In the genomic region with DNA sequence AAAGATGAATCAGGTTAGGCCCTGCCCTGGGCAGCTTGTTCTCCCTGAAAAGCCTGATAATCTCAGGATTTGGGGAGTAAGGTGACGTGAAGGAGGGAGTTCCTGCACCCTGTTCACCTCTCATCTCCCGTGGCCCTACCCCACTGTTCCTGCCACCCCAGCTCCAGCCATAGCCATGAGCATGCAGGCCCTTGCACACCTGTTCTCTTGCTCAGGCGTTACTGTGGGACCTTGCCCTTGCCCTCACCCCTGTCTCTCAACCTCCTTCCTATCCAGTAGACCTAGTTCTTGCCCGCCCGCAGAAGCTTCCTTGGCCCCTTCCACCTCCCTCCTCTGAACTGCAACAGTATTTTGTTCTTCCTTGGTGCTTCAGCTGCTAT, we compare ENCODE assay signal across 17 cellular contexts. TPM values are rescaled to one million over a fixed set of nuclear protein-coding genes. Genes with fewer than 3 reads are reported as not detected.
DNase-seq lines count a peak whose midpoint lies in the region; ATAC-seq, FAIRE-seq and TF ChIP-seq lines count a peak whose summit lies in the region.
"Had no signal": no experiment of that assay in that cellular context is flagged by ENCODE, and none has a peak within 500 bp of the region (broad histone marks: within the 10 kb centered on the region; RNA-seq: fewer than 3 reads in every experiment).

No MANE protein-coding gene starts in this region.

- peaks cover 17% of the 10 kb centered on the region; the same call in 1 of the 2 replicates for H4K20me1 ChIP-seq in HepG2 (ENCODE audit: insufficient read depth, low read length)

- no TSS peak for BruUV-seq in HepG2 (replicated peaks; lab: Mats Ljungman, UMichigan)

- no peaks in the 10 kb centered on the region for H3K27me3 ChIP-seq in CD4-positive, CD25-positive, alpha-beta regulatory T cell (ENCODE audit: control insufficient read depth, insufficient read depth, low read length)
- H3K27me3 ChIP-seq in HepG2 (ENCODE audit: control insufficient read depth in 1 of 2, insufficient read depth in 2 of 2, low read length in 2 of 2) (no peaks in the 10 kb centered on the region; a peak in 1 of 5 replicates), spleen (replicated peaks in 1 of 7) (peaks cover 0 to 2% (median 0%) of the 10 kb centered on the region in 7 donors), psoas muscle (ENCODE audit: insufficient read depth in 3 of 3, low read length in 2 of 3) (no peaks in the 10 kb centered on the region)
- H3K27me3 ChIP-seq: brain microvascular endothelial cell, Peyer's patch, suprapubic skin had no signal

- POLR2A ChIA-PET in HepG2 (lab: Yijun Ruan, JAX): interaction anchor here (0.9 to 2.0 kb wide), 3 partner anchors 28 to 64 kb away, joined by 3 to 5 read pairs (median 5); no protein-coding TSS in a partner anchor

- no peaks in the 10 kb centered on the region for H3K36me3 Mint-ChIP-seq in CD4-positive, CD25-positive, alpha-beta regulatory T cell
- H3K36me3 Mint-ChIP-seq in activated T-helper 17 cell treated with anti-CD3 and anti-CD28 coated beads, Interleukin-2, amount 50 U/mL, for 72 hours (ENCODE audit: low read depth): peaks cover 12% of the 10 kb centered on the region
- H3K36me3 Mint-ChIP-seq in activated T-helper 2 cell treated with anti-CD3 and anti-CD28 coated beads, Interferon-gamma antibody, Interleukin-2, Interleukin-4, amounts not matched to agents 10 μg/mL and 5 μg/mL and 100 μg/mL, durations not matched to agents 14 hours and 24 hours and 36 hours (ENCODE audit: low read depth): no peaks in the 10 kb centered on the region

- peak overlapping the region in 3 of 4 donors; percentile 18 to 70 (median 48) for H3K4me3 Mint-ChIP-seq in CD4-positive, CD25-positive, alpha-beta regulatory T cell
- H3K4me3 Mint-ChIP-seq in activated T-helper 17 cell treated with anti-CD3 and anti-CD28 coated beads, Interleukin-2, amount 50 U/mL, for 72 hours: peak overlapping the region; percentile 3
- H3K4me3 Mint-ChIP-seq in activated T-helper 2 cell treated with anti-CD3 and anti-CD28 coated beads, Interferon-gamma antibody, Interleukin-2, Interleukin-4, amounts not matched to agents 10 μg/mL and 5 μg/mL and 100 μg/mL, durations not matched to agents 14 hours and 24 hours and 36 hours (ENCODE audit: low read depth): no peak overlapping the region
- H3K4me3 Mint-ChIP-seq: activated B cell treated with CpG ODN at 0.5 μM for 24 hours had no signal

- H2AFZ ChIP-seq in HepG2 (ENCODE audit: low read length): no peak overlapping the region

- H3K27ac Mint-ChIP-seq in CD4-positive, CD25-positive, alpha-beta regulatory T cell: peak overlapping the region in 2 of 3 donors; percentile 47 to 96
- peak overlapping the region; percentile 11 for H3K27ac Mint-ChIP-seq in activated T-helper 17 cell treated with anti-CD3 and anti-CD28 coated beads, Interleukin-2, amount 50 U/mL, for 72 hours
- H3K27ac Mint-ChIP-seq in activated T-helper 2 cell treated with anti-CD3 and anti-CD28 coated beads, Interferon-gamma antibody, Interleukin-2, Interleukin-4, amounts not matched to agents 10 μg/mL and 5 μg/mL and 100 μg/mL, durations not matched to agents 14 hours and 24 hours and 36 hours: no peak overlapping the region
- H3K27ac Mint-ChIP-seq: activated B cell treated with CpG ODN at 0.5 μM for 24 hours had no signal

- H3K4me2 ChIP-seq in HepG2 (ENCODE audit: low read depth, low read length): no peak overlapping the region

- in situ Hi-C loops in HepG2 (cut with HindIII; ENCODE audit: extremely low pct_ligation_motif_present, low pct_unique_long_range_greater_than_20kb): loop anchor here (10.0 kb wide), 1 partner anchor 53 kb away; no protein-coding TSS in a partner anchor

- TF ChIP-seq EP300 in HepG2 (IDR thresholded peaks at IDR 0.05; ENCODE audit: low read depth in 2 of 2, low read length in 2 of 2): no peak
- TF ChIP-seq EP300 in HepG2 (CRISPR knock-in tag; IDR thresholded peaks at IDR 0.05; ENCODE audit: borderline replicate concordance): no peak

- H3K27ac ChIP-seq in CD4-positive, CD25-positive, alpha-beta regulatory T cell (ENCODE audit: insufficient read depth, low read length, poor library complexity, severe bottlenecking): no peak overlapping the region
- no peak overlapping the region for H3K27ac ChIP-seq in HepG2 (ENCODE audit: extremely low read length, insufficient read depth, low read length)
- H3K27ac ChIP-seq in spleen: peak overlapping the region in 5 of 8 donors; percentile 47 to 70 (median 64)
- H3K27ac ChIP-seq in psoas muscle: no peak overlapping the region
- H3K27ac ChIP-seq: brain microvascular endothelial cell had no signal

- no peak overlapping the region for H3K9ac ChIP-seq in HepG2 (ENCODE audit: insufficient read depth, low read depth, low read length)

- no peak for TF ChIP-seq CTCF in HepG2 (CRISPR knock-in tag; IDR thresholded peaks at IDR 0.05)
- TF ChIP-seq CTCF in spleen (IDR thresholded peaks at IDR 0.05 in 8 of 11, conservative IDR thresholded peaks at IDR 0.05 in 3 of 11): no peak
- no peak for TF ChIP-seq CTCF in psoas muscle (IDR thresholded peaks at IDR 0.05)

- no peak overlapping the region for H3K4me3 ChIP-seq in CD4-positive, CD25-positive, alpha-beta regulatory T cell (ENCODE audit: low read depth, low read length)
- no peak overlapping the region for H3K4me3 ChIP-seq in HepG2 (replicated peaks in 1 of 3; ENCODE audit: insufficient read depth in 1 of 3, low read depth in 2 of 3, low read length in 3 of 3)
- no peak overlapping the region for H3K4me3 ChIP-seq in spleen
- no peak overlapping the region for H3K4me3 ChIP-seq in psoas muscle

- H3K79me2 ChIP-seq in HepG2 (ENCODE audit: insufficient read depth, low read length): peaks cover 24% of the 10 kb centered on the region

- TF ChIP-seq RAD21 in HepG2 (CRISPR knock-in tag; IDR thresholded peaks at IDR 0.05): no peak

- CTCF ChIA-PET in HepG2 (lab: Yijun Ruan, JAX; ENCODE audit: low intra/inter-chr PET ratio, low total read pairs): interaction anchor here (2.1 kb wide), 1 partner anchor 65 kb away, joined by 26 read pairs; no protein-coding TSS in a partner anchor

- H3K9me3 Mint-ChIP-seq in CD4-positive, CD25-positive, alpha-beta regulatory T cell: peaks cover 0 to 2% (median 0%) of the 10 kb centered on the region in 7 donors
- no peaks in the 10 kb centered on the region for H3K9me3 Mint-ChIP-seq in activated T-helper 17 cell treated with anti-CD3 and anti-CD28 coated beads, Interleukin-2, amount 50 U/mL, for 72 hours
- H3K9me3 Mint-ChIP-seq in activated T-helper 2 cell treated with anti-CD3 and anti-CD28 coated beads, Interferon-gamma antibody, Interleukin-2, Interleukin-4, amounts not matched to agents 10 μg/mL and 5 μg/mL and 100 μg/mL, durations not matched to agents 14 hours and 24 hours and 36 hours: no peaks in the 10 kb centered on the region
- H3K9me3 Mint-ChIP-seq: activated B cell treated with CpG ODN at 0.5 μM for 24 hours had no signal

- FAIRE-seq in HepG2 (lab: Jason Lieb, UNC): no peak

- peaks cover 10% of the 10 kb centered on the region for H3K4me1 ChIP-seq in CD4-positive, CD25-positive, alpha-beta regulatory T cell (ENCODE audit: control insufficient read depth, insufficient read depth, low read length, poor library complexity, severe bottlenecking)
- H3K4me1 ChIP-seq in HepG2 (ENCODE audit: insufficient read depth, low read length): peaks cover 70% of the 10 kb centered on the region
- H3K4me1 ChIP-seq in spleen: peaks cover 9 to 32% (median 17%) of the 10 kb centered on the region in 6 donors
- no peaks in the 10 kb centered on the region for H3K4me1 ChIP-seq in psoas muscle

- peaks cover 0 to 13% (median 3%) of the 10 kb centered on the region in 4 donors for H3K4me1 Mint-ChIP-seq in CD4-positive, CD25-positive, alpha-beta regulatory T cell
- H3K4me1 Mint-ChIP-seq in activated T-helper 17 cell treated with anti-CD3 and anti-CD28 coated beads, Interleukin-2, amount 50 U/mL, for 72 hours: peaks cover under 1% of the 10 kb centered on the region
- peaks cover 6% of the 10 kb centered on the region for H3K4me1 Mint-ChIP-seq in activated T-helper 2 cell treated with anti-CD3 and anti-CD28 coated beads, Interferon-gamma antibody, Interleukin-2, Interleukin-4, amounts not matched to agents 10 μg/mL and 5 μg/mL and 100 μg/mL, durations not matched to agents 14 hours and 24 hours and 36 hours (ENCODE audit: low read depth)

- no peak for DNase-seq in CD4-positive, CD25-positive, alpha-beta regulatory T cell
- no peak for DNase-seq in HepG2 (ENCODE audit: low spot score)
- peak; percentile 56 for DNase-seq in spleen
- DNase-seq in psoas muscle: no peak
- DNase-seq in activated T-helper 2 cell treated with anti-CD3 and anti-CD28 coated beads, Interferon-gamma antibody, Interleukin-2, Interleukin-4, amounts not matched to agents 10 μg/mL and 5 μg/mL and 100 μg/mL, durations not matched to agents 14 hours and 24 hours and 36 hours (ENCODE audit: low spot score): no peak
- DNase-seq: activated B cell treated with CpG ODN at 0.5 μM for 24 hours; brain microvascular endothelial cell; DMS79; effector CD4-positive, alpha-beta T cell; NCI-H2081 treated with DMSO at 0.1 percent for 48 hours; NCI-H748 treated with DMSO at 0.1 percent for 48 hours; SW 1271 had no signal

- 97% methylated on average over 4 of the region's 5 CpGs for WGBS in HepG2 (ENCODE audit: low lambda C conversion rate)
- 83 to 91% (median 88%) methylated on average over 5 of the region's 5 CpGs for whole genome bisulfite sequencing in spleen, 5 donors
- 90 to 93% (median 92%) methylated on average over 5 of the region's 5 CpGs for WGBS in psoas muscle, 3 donors

- H3K36me3 ChIP-seq in CD4-positive, CD25-positive, alpha-beta regulatory T cell (ENCODE audit: control insufficient read depth, insufficient read depth, low read length): no peaks in the 10 kb centered on the region
- H3K36me3 ChIP-seq in HepG2 (replicated peaks in 1 of 2; ENCODE audit: control insufficient read depth in 1 of 2, insufficient read depth in 2 of 2, low read length in 2 of 2): peaks cover 0 to 27% of the 10 kb centered on the region in 2 experiments; a peak in 3 of 5 replicates
- H3K36me3 ChIP-seq in spleen: peaks cover 0 to 15% (median 3%) of the 10 kb centered on the region in 6 donors
- no peaks in the 10 kb centered on the region for H3K36me3 ChIP-seq in psoas muscle (ENCODE audit: insufficient read depth in 1 of 2, low read depth in 1 of 2)

- ATAC-seq in CD4-positive, CD25-positive, alpha-beta regulatory T cell (ENCODE audit: low read depth in 2 of 2): no peak
- peak; percentile 6 for ATAC-seq in activated T-helper 17 cell treated with anti-CD3 and anti-CD28 coated beads, Interleukin-2, amount 50 U/mL, for 72 hours (replicated peaks)
- ATAC-seq in HepG2: no peak
- ATAC-seq in HG03378 (IDR thresholded peaks at IDR 0.05; ENCODE audit: unreplicated experiment): no peak
- ATAC-seq in psoas muscle: no peak
- ATAC-seq in GM18502 (IDR thresholded peaks at IDR 0.05; ENCODE audit: poor library complexity, unreplicated experiment): no peak

- H3K9me3 ChIP-seq in CD4-positive, CD25-positive, alpha-beta regulatory T cell (ENCODE audit: control insufficient read depth in 2 of 2, low read length in 2 of 2): no peaks in the 10 kb centered on the region
- no peaks in the 10 kb centered on the region for H3K9me3 ChIP-seq in HepG2 (ENCODE audit: low read length)
- H3K9me3 ChIP-seq in spleen: no peaks in the 10 kb centered on the region
- no peaks in the 10 kb centered on the region for H3K9me3 ChIP-seq in psoas muscle
- H3K9me3 ChIP-seq: Peyer's patch, suprapubic skin had no signal

- H3K27me3 Mint-ChIP-seq in CD4-positive, CD25-positive, alpha-beta regulatory T cell: peaks cover 10% of the 10 kb centered on the region
- H3K27me3 Mint-ChIP-seq in activated T-helper 17 cell treated with anti-CD3 and anti-CD28 coated beads, Interleukin-2, amount 50 U/mL, for 72 hours: peaks cover 4% of the 10 kb centered on the region
- peaks cover 7% of the 10 kb centered on the region for H3K27me3 Mint-ChIP-seq in activated T-helper 2 cell treated with anti-CD3 and anti-CD28 coated beads, Interferon-gamma antibody, Interleukin-2, Interleukin-4, amounts not matched to agents 10 μg/mL and 5 μg/mL and 100 μg/mL, durations not matched to agents 14 hours and 24 hours and 36 hours (ENCODE audit: low read depth)

- TF ChIP-seq POLR2A in HepG2 (IDR thresholded peaks at IDR 0.05; ENCODE audit: insufficient read depth in 1 of 2, low read depth in 2 of 2, low read length in 2 of 2) (no peak), spleen (IDR thresholded peaks at IDR 0.05) (no peak)

- intact Hi-C loops in HepG2 (cut with micrococcal nuclease; ENCODE audit: unreplicated experiment) (loop anchor here (2.0 kb wide), 1 partner anchor 13 kb away; no protein-coding TSS in a partner anchor), spleen (cut with DNase I; ENCODE audit: low total_unique reads) (loop anchor here (2.0 kb wide), 1 partner anchor 63 kb away; no protein-coding TSS in a partner anchor), psoas muscle (cut with DNase I) (loop anchor here in 1 of 2 donors (1.0 kb wide), 1 partner anchor 64 kb away; no protein-coding TSS in a partner anchor)
- intact Hi-C loops in activated T-helper 2 cell treated with anti-CD3 and anti-CD28 coated beads, Interferon-gamma antibody, Interleukin-2, Interleukin-4, amounts not matched to agents 10 μg/mL and 5 μg/mL and 100 μg/mL, durations not matched to agents 14 hours and 24 hours and 36 hours (cut with micrococcal nuclease): no loop called here

RNA-seq across cellular contexts. Expression of gene TSKU, which starts 15.0 kb away (rescaled TPM):
- not detected for total RNA-seq in CD4-positive, CD25-positive, alpha-beta regulatory T cell
- not detected for polyA plus RNA-seq in CD4-positive, CD25-positive, alpha-beta regulatory T cell
- 10 to 100 TPM in 1 of 2 donors, 1 to 10 TPM in 1; 3.2 to 45.6 TPM for total RNA-seq in activated T-helper 17 cell treated with anti-CD3 and anti-CD28 coated beads, Interleukin-2, amount 50 U/mL, for 72 hours
- total RNA-seq in HepG2 (2016; rRNA removed; fragmentation: Illumina TruSeq; extraction: Trizol): 11.9 and 21.4 TPM in 2 replicates
- 7.5 TPM in 2 replicates for total RNA-seq in HepG2 (2016; cell fraction: cytosol; rRNA removed; fragmentation: Illumina TruSeq; extraction: Trizol; ENCODE audit: low read depth)
- total RNA-seq in HepG2 (2016; cell fraction: insoluble cytoplasmic fraction; rRNA removed; fragmentation: Illumina TruSeq; extraction: Trizol): 10.8 and 20.0 TPM in 2 replicates
- 20.4 and 22.9 TPM in 2 replicates for total RNA-seq in HepG2 (2016; cell fraction: membrane; rRNA removed; fragmentation: Illumina TruSeq; extraction: Trizol)
- total RNA-seq in HepG2 (2016; cell fraction: nucleus; rRNA removed; fragmentation: Illumina TruSeq; extraction: Trizol): 19.5 and 22.7 TPM in 2 replicates
- polyA plus RNA-seq in HepG2 (2011; rRNA removed): 20.3 and 27.9 TPM in 2 replicates
- polyA plus RNA-seq in HepG2 (2011; cell fraction: cytosol; rRNA removed): 17.7 and 23.1 TPM in 2 replicates
- polyA plus RNA-seq in HepG2 (2011; cell fraction: nucleus; rRNA removed): 18.1 and 21.0 TPM in 2 replicates
- polyA plus RNA-seq in HepG2 (2012): 12.6 and 19.6 TPM in 2 replicates
- 8.7 and 9.4 TPM in 2 replicates for polyA plus RNA-seq in HepG2 (2016; cell fraction: cytosol; fragmentation: Illumina TruSeq; extraction: Trizol; ENCODE audit: low read depth)
- polyA plus RNA-seq in HepG2 (2016; cell fraction: insoluble cytoplasmic fraction; fragmentation: Illumina TruSeq; extraction: Trizol; ENCODE audit: low read depth): 14.2 and 18.9 TPM in 2 replicates
- 23.1 and 23.6 TPM in 2 replicates for polyA plus RNA-seq in HepG2 (2016; cell fraction: membrane; fragmentation: Illumina TruSeq; extraction: Trizol; ENCODE audit: low read depth)
- polyA plus RNA-seq in HepG2 (2016; cell fraction: nucleus; fragmentation: Illumina TruSeq; extraction: Trizol; ENCODE audit: insufficient read depth, low read depth): 30.1 and 34.2 TPM in 2 replicates
- polyA minus RNA-seq in HepG2 (2011; rRNA and poly(A)+ RNA removed; ENCODE audit: low replicate concordance): 66.3 and 74.4 TPM in 2 replicates
- 16.7 and 18.5 TPM in 2 replicates for polyA minus RNA-seq in HepG2 (2011; cell fraction: cytosol; rRNA and poly(A)+ RNA removed)
- 11.3 and 15.5 TPM in 2 replicates for polyA minus RNA-seq in HepG2 (2011; cell fraction: nucleus; rRNA and poly(A)+ RNA removed)
- total RNA-seq in spleen: 10 to 100 TPM in 6 of 7 donors, 1 to 10 TPM in 1; 9.4 to 18.6 (median 13.1) TPM
- 1 to 10 TPM; 1.1 to 5.7 (median 1.8) TPM for polyA plus RNA-seq in spleen
- 10 to 100 TPM in 1 of 4 donors, 1 to 10 TPM in 3; 3.1 to 11.4 (median 3.8) TPM for total RNA-seq in psoas muscle
- 1 to 10 TPM; 3.2 to 5.1 (median 4.7) TPM for polyA plus RNA-seq in psoas muscle
- 13.7 and 15.3 TPM in 2 replicates for total RNA-seq in activated T-helper 2 cell treated with anti-CD3 and anti-CD28 coated beads, Interferon-gamma antibody, Interleukin-2, Interleukin-4, amounts not matched to agents 10 μg/mL and 5 μg/mL and 100 μg/mL, durations not matched to agents 14 hours and 24 hours and 36 hours
- total RNA-seq: activated B cell treated with CpG ODN at 0.5 μM for 24 hours had no signal

Comparison
In these comparisons a context has a peak if more than half of its experiments do, and no peak if none do; other contexts are left out.
1. H3K27ac ChIP-seq: peak in spleen (5 of 8); none in CD4-positive, CD25-positive, alpha-beta regulatory T cell (single experiment), HepG2 (single experiment) and psoas muscle (single experiment).